Comparison of ENCODE assay signal across 28 cellular contexts in genomic region chr17:78233678-78234077, GRCh38. TPM values are rescaled to one million over a fixed set of nuclear protein-coding genes. Genes with fewer than 3 reads are reported as not detected.
"Had no signal": no experiment of that assay in that cellular context is flagged by ENCODE, and none has a peak within 500 bp of the region (broad histone marks: within the 10 kb centered on the region; RNA-seq: fewer than 3 reads in every experiment).

No MANE protein-coding gene starts in this region.

- DNase-seq: activated CD4-positive, alpha-beta T cell treated with anti-CD3 and anti-CD28 coated beads for 48 hours; activated CD4-positive, alpha-beta T cell treated with anti-CD3 and anti-CD28 coated beads, Interleukin-2, amount 50 U/mL, for 4 hours; activated CD4-positive, CD25-positive, alpha-beta regulatory T cell treated with anti-CD3 and anti-CD28 coated beads, Interleukin-2, amount 50 U/mL, for 72 hours; activated CD8-positive, alpha-beta memory T cell treated with anti-CD3 and anti-CD28 coated beads, Interleukin-2, amount 50 U/mL, for 48 hours; activated CD8-positive, alpha-beta T cell treated with anti-CD3 and anti-CD28 coated beads, Interleukin-2, amount 10 ng/mL, durations not matched to agents 7 days and 5 days; activated effector memory CD4-positive, alpha-beta T cell treated with Interleukin-2 at 50 U/mL for 16 hours; activated naive CD4-positive, alpha-beta T cell; activated T-cell treated with anti-CD3 and anti-CD28 coated beads, Interleukin-2, amount 50 U/mL, for 1 hour; amniotic stem cell; KG1; NCI-H1048; NCI-H1694; NCI-H2029; NCI-H2107; NCI-H2171 treated with DMSO at 0.1 percent for 48 hours; NCI-H345; NCI-H510A treated with DMSO at 0.1 percent for 48 hours; NCI-H69; NK-92 treated with Interleukin-12 subunit alpha and Interleukin-12 subunit beta, amount 100 ng/mL, for 24 hours; OCI-M1; RPMI8226; SHP77 treated with DMSO at 0.1 percent for 48 hours had no signal

- ATAC-seq: activated CD8-positive, alpha-beta T cell treated with anti-CD3 and anti-CD28 coated beads, Interleukin-2, amount 10 ng/mL, durations not matched to agents 7 days and 5 days; Panc1; WTC11 had no signal

RNA-seq across cellular contexts. Expression of gene TMEM235, which starts 2.2 kb away (rescaled TPM):
- total RNA-seq: activated CD8-positive, alpha-beta T cell treated with anti-CD3 and anti-CD28 coated beads, Interleukin-2, amount 10 ng/mL, durations not matched to agents 7 days and 5 days; astrocyte; LHCN-M2; M059J; SK-MEL-5 had no signal
